36 cellular contexts compared by ENCODE assay signal in the genomic region with DNA sequence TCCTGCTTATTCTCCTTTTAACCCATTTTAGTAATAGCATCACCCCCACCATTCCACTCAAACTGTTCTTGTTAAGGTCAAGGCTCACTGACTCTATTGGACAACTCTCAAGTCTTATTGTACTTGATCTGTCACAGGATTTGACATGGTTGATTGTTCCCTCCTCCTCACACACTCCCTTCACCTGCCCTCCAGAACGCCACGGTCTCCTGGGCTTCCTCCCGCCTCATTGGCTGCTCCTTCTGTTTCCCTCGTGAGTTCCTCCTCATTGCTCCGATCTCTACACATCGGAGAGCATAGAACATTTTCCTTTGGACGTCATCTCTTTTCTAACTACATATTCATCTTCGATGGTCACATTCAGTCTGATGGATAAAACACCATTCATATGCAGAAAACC. TPM values are rescaled to one million over a fixed set of nuclear protein-coding genes. Genes with fewer than 3 reads are reported as not detected.
"Had no signal": no experiment of that assay in that cellular context is flagged by ENCODE, and none has a peak within 500 bp of the region (broad histone marks: within the 10 kb centered on the region; RNA-seq: fewer than 3 reads in every experiment).

No MANE protein-coding gene starts in this region.

- H3K4me3 Mint-ChIP-seq: activated CD4-positive, alpha-beta memory T cell treated with anti-CD3 and anti-CD28 coated beads for 36 hours; activated CD4-positive, alpha-beta T cell treated with anti-CD3 and anti-CD28 coated beads for 36 hours; activated CD4-positive, alpha-beta T cell treated with anti-CD3 and anti-CD28 coated beads, Interleukin-2, amount 10 ng/mL, durations not matched to agents 24 days and 14 days; activated CD8-positive, alpha-beta memory T cell treated with anti-CD3 and anti-CD28 coated beads, Interleukin-2, amount 10 ng/mL, durations not matched to agents 7 days and 5 days; activated CD8-positive, alpha-beta T cell treated with anti-CD3 and anti-CD28 coated beads, Interleukin-2, amount 10 ng/mL, durations not matched to agents 7 days and 5 days; activated naive CD4-positive, alpha-beta T cell treated with anti-CD3 and anti-CD28 coated beads for 36 hours; activated naive CD4-positive, alpha-beta T cell treated with anti-CD3 and anti-CD28 coated beads, Interleukin-2, amount 50 U/mL, for 24 hours; activated naive CD8-positive, alpha-beta T cell treated with anti-CD3 and anti-CD28 coated beads for 36 hours; activated naive CD8-positive, alpha-beta T cell treated with anti-CD3 and anti-CD28 coated beads, Interleukin-2, amount 50 U/mL, for 24 hours; activated T-helper 1 cell treated with anti-CD3 and anti-CD28 coated beads, Interleukin-12 subunit alpha, Interleukin-12 subunit beta, Interleukin-2, Interleukin-4 antibody, amounts not matched to agents 30 ng/mL and 10 ng/mL and 1 ng/mL, durations not matched to agents 14 hours and 24 hours and 36 hours; effector memory CD8-positive, alpha-beta T cell had no signal

- H3K27ac ChIP-seq: adrenal gland, body of pancreas, esophagus squamous epithelium, gastroesophageal sphincter had no signal

- H3K9me3 ChIP-seq: adrenal gland had no signal

- FAIRE-seq: colon had no signal

- H3K36me3 Mint-ChIP-seq: activated CD4-positive, alpha-beta memory T cell treated with anti-CD3 and anti-CD28 coated beads for 36 hours; activated CD8-positive, alpha-beta memory T cell treated with anti-CD3 and anti-CD28 coated beads, Interleukin-2, amount 10 ng/mL, durations not matched to agents 7 days and 5 days; activated naive CD4-positive, alpha-beta T cell treated with anti-CD3 and anti-CD28 coated beads, Interleukin-2, amount 50 U/mL, for 24 hours; activated naive CD8-positive, alpha-beta T cell treated with anti-CD3 and anti-CD28 coated beads for 36 hours had no signal

- H3K27me3 ChIP-seq: adrenal gland, body of pancreas, gastroesophageal sphincter had no signal

- DNase-seq: activated CD4-positive, alpha-beta memory T cell treated with anti-CD3 and anti-CD28 coated beads for 36 hours; activated CD4-positive, alpha-beta T cell treated with anti-CD3 and anti-CD28 coated beads for 36 hours; activated CD4-positive, alpha-beta T cell treated with anti-CD3 and anti-CD28 coated beads, Interleukin-2, amount 10 ng/mL, durations not matched to agents 24 days and 14 days; activated CD4-positive, CD25-positive, alpha-beta regulatory T cell; activated CD4-positive, CD25-positive, alpha-beta regulatory T cell treated with anti-CD3 and anti-CD28 coated beads, Interleukin-2, amount 50 U/mL, for 72 hours; activated CD8-positive, alpha-beta memory T cell treated with anti-CD3 and anti-CD28 coated beads, Interleukin-2, amount 10 ng/mL, durations not matched to agents 7 days and 5 days; activated CD8-positive, alpha-beta memory T cell treated with anti-CD3 and anti-CD28 coated beads, Interleukin-2, amount 50 U/mL, for 4 hours; activated CD8-positive, alpha-beta T cell treated with anti-CD3 and anti-CD28 coated beads, Interleukin-2, amount 10 ng/mL, durations not matched to agents 7 days and 5 days; activated effector memory CD4-positive, alpha-beta T cell treated with anti-CD3 and anti-CD28 coated beads, Interleukin-2, amount 50 U/mL, for 16 hours; activated naive CD4-positive, alpha-beta T cell treated with anti-CD3 and anti-CD28 coated beads for 36 hours; activated naive CD8-positive, alpha-beta T cell treated with anti-CD3 and anti-CD28 coated beads for 36 hours; activated naive CD8-positive, alpha-beta T cell treated with anti-CD3 and anti-CD28 coated beads, Interleukin-2, amount 50 U/mL, for 24 hours; activated T-cell treated with anti-CD3 and anti-CD28 coated beads, Interleukin-2, amount 50 U/mL, for 1 hour; activated T-cell treated with anti-CD3 and anti-CD28 coated beads, Interleukin-2, amount 50 U/mL, for 48 hours; adrenal gland; amygdala; aorta; body of pancreas; caudate nucleus; cortex of kidney; dermis blood vessel endothelial cell; effector CD4-positive, alpha-beta T cell; effector memory CD8-positive, alpha-beta T cell; esophagus squamous epithelium; foreskin melanocyte; T-helper 2 cell had no signal

- H3K4me3 ChIP-seq: adrenal gland, body of pancreas, esophagus squamous epithelium, gastroesophageal sphincter had no signal

- H3K4me1 Mint-ChIP-seq: activated CD4-positive, alpha-beta T cell treated with anti-CD3 and anti-CD28 coated beads for 36 hours; activated CD4-positive, alpha-beta T cell treated with anti-CD3 and anti-CD28 coated beads, Interleukin-2, amount 10 ng/mL, durations not matched to agents 24 days and 14 days; activated CD8-positive, alpha-beta memory T cell treated with anti-CD3 and anti-CD28 coated beads, Interleukin-2, amount 10 ng/mL, durations not matched to agents 7 days and 5 days; activated naive CD4-positive, alpha-beta T cell treated with anti-CD3 and anti-CD28 coated beads, Interleukin-2, amount 50 U/mL, for 24 hours; activated naive CD8-positive, alpha-beta T cell treated with anti-CD3 and anti-CD28 coated beads for 36 hours; activated naive CD8-positive, alpha-beta T cell treated with anti-CD3 and anti-CD28 coated beads, Interleukin-2, amount 50 U/mL, for 24 hours had no signal

- H3K27ac Mint-ChIP-seq: activated CD4-positive, alpha-beta memory T cell treated with anti-CD3 and anti-CD28 coated beads for 36 hours; activated CD4-positive, alpha-beta T cell treated with anti-CD3 and anti-CD28 coated beads for 36 hours; activated CD4-positive, alpha-beta T cell treated with anti-CD3 and anti-CD28 coated beads, Interleukin-2, amount 10 ng/mL, durations not matched to agents 24 days and 14 days; activated CD8-positive, alpha-beta memory T cell treated with anti-CD3 and anti-CD28 coated beads, Interleukin-2, amount 10 ng/mL, durations not matched to agents 7 days and 5 days; activated CD8-positive, alpha-beta T cell treated with anti-CD3 and anti-CD28 coated beads, Interleukin-2, amount 10 ng/mL, durations not matched to agents 7 days and 5 days; activated naive CD4-positive, alpha-beta T cell treated with anti-CD3 and anti-CD28 coated beads for 36 hours; activated naive CD4-positive, alpha-beta T cell treated with anti-CD3 and anti-CD28 coated beads, Interleukin-2, amount 50 U/mL, for 24 hours; activated naive CD8-positive, alpha-beta T cell treated with anti-CD3 and anti-CD28 coated beads for 36 hours; activated naive CD8-positive, alpha-beta T cell treated with anti-CD3 and anti-CD28 coated beads, Interleukin-2, amount 50 U/mL, for 24 hours; activated T-helper 1 cell treated with anti-CD3 and anti-CD28 coated beads, Interleukin-12 subunit alpha, Interleukin-12 subunit beta, Interleukin-2, Interleukin-4 antibody, amounts not matched to agents 30 ng/mL and 10 ng/mL and 1 ng/mL, durations not matched to agents 14 hours and 24 hours and 36 hours; activated T-helper 2 cell treated with anti-CD3 and anti-CD28 coated beads, Interferon-gamma antibody, Interleukin-2, Interleukin-4, amounts not matched to agents 10 μg/mL and 5 μg/mL and 100 μg/mL, durations not matched to agents 14 hours and 24 hours and 36 hours; effector memory CD8-positive, alpha-beta T cell had no signal

- H3K9me3 Mint-ChIP-seq: activated CD4-positive, alpha-beta T cell treated with anti-CD3 and anti-CD28 coated beads, Interleukin-2, amount 10 ng/mL, durations not matched to agents 24 days and 14 days; effector memory CD8-positive, alpha-beta T cell had no signal

- H3K4me1 ChIP-seq: adrenal gland, esophagus squamous epithelium, gastroesophageal sphincter had no signal

- H3K36me3 ChIP-seq: adrenal gland, esophagus squamous epithelium, gastroesophageal sphincter had no signal

RNA-seq across cellular contexts. Expression of a gene that starts 55.1 kb away (rescaled TPM):
- total RNA-seq: activated CD4-positive, alpha-beta memory T cell treated with anti-CD3 and anti-CD28 coated beads for 36 hours; activated CD4-positive, alpha-beta T cell treated with anti-CD3 and anti-CD28 coated beads for 36 hours; activated CD4-positive, alpha-beta T cell treated with anti-CD3 and anti-CD28 coated beads, Interleukin-2, amount 10 ng/mL, durations not matched to agents 24 days and 14 days; activated CD8-positive, alpha-beta memory T cell treated with anti-CD3 and anti-CD28 coated beads for 36 hours; activated CD8-positive, alpha-beta memory T cell treated with anti-CD3 and anti-CD28 coated beads, Interleukin-2, amount 10 ng/mL, durations not matched to agents 7 days and 5 days; activated CD8-positive, alpha-beta T cell treated with anti-CD3 and anti-CD28 coated beads, Interleukin-2, amount 10 ng/mL, durations not matched to agents 7 days and 5 days; activated naive CD4-positive, alpha-beta T cell treated with anti-CD3 and anti-CD28 coated beads for 36 hours; activated naive CD8-positive, alpha-beta T cell treated with anti-CD3 and anti-CD28 coated beads for 36 hours; activated T-helper 1 cell treated with anti-CD3 and anti-CD28 coated beads, Interleukin-12 subunit alpha, Interleukin-12 subunit beta, Interleukin-2, Interleukin-4 antibody, amounts not matched to agents 30 ng/mL and 10 ng/mL and 1 ng/mL, durations not matched to agents 14 hours and 24 hours and 36 hours; activated T-helper 2 cell treated with anti-CD3 and anti-CD28 coated beads, Interferon-gamma antibody, Interleukin-2, Interleukin-4, amounts not matched to agents 10 μg/mL and 5 μg/mL and 100 μg/mL, durations not matched to agents 14 hours and 24 hours and 36 hours; adrenal gland; aorta; chondrocyte; dermis blood vessel endothelial cell; esophagus squamous epithelium; fibroblast of lung; gastroesophageal sphincter; glomerular endothelial cell; T-helper 1 cell treated with Interleukin-12 subunit alpha and Interleukin-12 subunit beta and Interleukin-4 antibody, amounts not matched to agents 30 ng/mL and 1 ng/mL, for 36 hours had no signal
